10 cellular contexts compared by ENCODE assay signal in genomic region chr14:53126705-53127104, GRCh38. TPM values are rescaled to one million over a fixed set of nuclear protein-coding genes. Genes with fewer than 3 reads are reported as not detected.
DNase-seq lines count a peak whose midpoint lies in the region; ATAC-seq and TF ChIP-seq lines count a peak whose summit lies in the region.
"Had no signal": no experiment of that assay in that cellular context is flagged by ENCODE, and none has a peak within 500 bp of the region (broad histone marks: within the 10 kb centered on the region; RNA-seq: fewer than 3 reads in every experiment).

No MANE protein-coding gene starts in this region.

- no peak for TF ChIP-seq POLR2A in thyroid gland (IDR thresholded peaks at IDR 0.05)

- peak overlapping the region; percentile 63 to 82 (median 82) for H3K4me3 Mint-ChIP-seq in CD4-positive, CD25-positive, alpha-beta regulatory T cell
- peak overlapping the region; percentile 52 for H3K4me3 Mint-ChIP-seq in activated T-helper 2 cell treated with anti-CD3 and anti-CD28 coated beads, Interferon-gamma antibody, Interleukin-2, Interleukin-4, amounts not matched to agents 10 μg/mL and 5 μg/mL and 100 μg/mL, durations not matched to agents 14 hours and 24 hours and 36 hours (ENCODE audit: low read depth)
- H3K4me3 Mint-ChIP-seq in naive B cell = peak overlapping the region; percentile 59 to 92 (median 81)

- peak overlapping the region; percentile 68 to 95 (median 92) for H3K27ac Mint-ChIP-seq in CD4-positive, CD25-positive, alpha-beta regulatory T cell
- H3K27ac Mint-ChIP-seq in activated T-helper 2 cell treated with anti-CD3 and anti-CD28 coated beads, Interferon-gamma antibody, Interleukin-2, Interleukin-4, amounts not matched to agents 10 μg/mL and 5 μg/mL and 100 μg/mL, durations not matched to agents 14 hours and 24 hours and 36 hours = peak overlapping the region; percentile 43
- peak overlapping the region in 5 of 6 donors; percentile 88 to 98 (median 94) for H3K27ac Mint-ChIP-seq in naive B cell

- TF ChIP-seq CTCF in thyroid gland (IDR thresholded peaks at IDR 0.05) = no peak

- peaks cover 2% of the 10 kb centered on the region for H3K36me3 ChIP-seq in CD4-positive, CD25-positive, alpha-beta regulatory T cell (ENCODE audit: control insufficient read depth, insufficient read depth, low read length)
- no peaks in the 10 kb centered on the region for H3K36me3 ChIP-seq in thyroid gland

- H3K27ac ChIP-seq in CD4-positive, CD25-positive, alpha-beta regulatory T cell (ENCODE audit: insufficient read depth, low read length, poor library complexity, severe bottlenecking) = peak overlapping the region; percentile 75
- H3K27ac ChIP-seq in caudate nucleus (ENCODE audit: low read depth, low read length) (no peak overlapping the region), thyroid gland (no peak overlapping the region)

- 64 to 67% methylated on average over 6 of the region's 6 CpGs for WGBS in thyroid gland, 2 donors

- ATAC-seq in CD4-positive, CD25-positive, alpha-beta regulatory T cell (ENCODE audit: low read depth in 2 of 2) = peak; percentile 28 to 44
- ATAC-seq in GM21526 (IDR thresholded peaks at IDR 0.05; ENCODE audit: low FRiP score, unreplicated experiment) = peak; percentile 44
- ATAC-seq in naive B cell (ENCODE audit: low read depth in 2 of 2) = peak; percentile 71 to 73

- intact Hi-C loops in activated T-helper 2 cell treated with anti-CD3 and anti-CD28 coated beads, Interferon-gamma antibody, Interleukin-2, Interleukin-4, amounts not matched to agents 10 μg/mL and 5 μg/mL and 100 μg/mL, durations not matched to agents 14 hours and 24 hours and 36 hours (cut with micrococcal nuclease) = no loop called here
- intact Hi-C loops in thyroid gland (cut with DNase I) = no loop called here

- H3K4me1 ChIP-seq in CD4-positive, CD25-positive, alpha-beta regulatory T cell (ENCODE audit: control insufficient read depth, insufficient read depth, low read length, poor library complexity, severe bottlenecking) = peaks cover 17% of the 10 kb centered on the region
- no peaks in the 10 kb centered on the region for H3K4me1 ChIP-seq in thyroid gland

- peak in 1 of 3 donors; percentile 20 for DNase-seq in CD4-positive, CD25-positive, alpha-beta regulatory T cell
- no peak for DNase-seq in activated T-helper 2 cell treated with anti-CD3 and anti-CD28 coated beads, Interferon-gamma antibody, Interleukin-2, Interleukin-4, amounts not matched to agents 10 μg/mL and 5 μg/mL and 100 μg/mL, durations not matched to agents 14 hours and 24 hours and 36 hours (ENCODE audit: low spot score)
- DNase-seq in naive B cell (peak; percentile 44), caudate nucleus (lab: John Stamatoyannopoulos, UW) (no peak), Kasumi-1 (lab: John Stamatoyannopoulos, UW) (no peak), thyroid gland (no peak), NCI-H2107 treated with DMSO at 0.1 percent for 48 hours (lab: John Stamatoyannopoulos, UW; ENCODE audit: unreplicated experiment) (no peak)
- DNase-seq: NCI-H1092; stimulated activated CD8-positive, alpha-beta memory T cell treated with anti-CD3 and anti-CD28 coated beads, Interleukin-4, amount 100 ng/mL, for 48 hours had no signal

- peaks cover 0 to 1% (median 0%) of the 10 kb centered on the region in 7 donors for H3K9me3 Mint-ChIP-seq in CD4-positive, CD25-positive, alpha-beta regulatory T cell
- peaks cover 8% of the 10 kb centered on the region for H3K9me3 Mint-ChIP-seq in activated T-helper 2 cell treated with anti-CD3 and anti-CD28 coated beads, Interferon-gamma antibody, Interleukin-2, Interleukin-4, amounts not matched to agents 10 μg/mL and 5 μg/mL and 100 μg/mL, durations not matched to agents 14 hours and 24 hours and 36 hours
- H3K9me3 Mint-ChIP-seq in naive B cell = peaks cover 0 to 5% (median 0%) of the 10 kb centered on the region in 7 donors

- no peaks in the 10 kb centered on the region for H3K9me3 ChIP-seq in CD4-positive, CD25-positive, alpha-beta regulatory T cell (ENCODE audit: control insufficient read depth in 2 of 2, low read length in 2 of 2)
- no peaks in the 10 kb centered on the region for H3K9me3 ChIP-seq in thyroid gland

- no peaks in the 10 kb centered on the region for H3K27me3 ChIP-seq in CD4-positive, CD25-positive, alpha-beta regulatory T cell (ENCODE audit: control insufficient read depth, insufficient read depth, low read length)
- no peaks in the 10 kb centered on the region for H3K27me3 ChIP-seq in thyroid gland

- H3K27me3 Mint-ChIP-seq in CD4-positive, CD25-positive, alpha-beta regulatory T cell = no peaks in the 10 kb centered on the region
- H3K27me3 Mint-ChIP-seq in activated T-helper 2 cell treated with anti-CD3 and anti-CD28 coated beads, Interferon-gamma antibody, Interleukin-2, Interleukin-4, amounts not matched to agents 10 μg/mL and 5 μg/mL and 100 μg/mL, durations not matched to agents 14 hours and 24 hours and 36 hours (ENCODE audit: low read depth) = no peaks in the 10 kb centered on the region
- no peaks in the 10 kb centered on the region for H3K27me3 Mint-ChIP-seq in naive B cell

- H3K4me1 Mint-ChIP-seq in CD4-positive, CD25-positive, alpha-beta regulatory T cell = peaks cover 14 to 35% (median 20%) of the 10 kb centered on the region in 4 donors
- peaks cover 20% of the 10 kb centered on the region for H3K4me1 Mint-ChIP-seq in activated T-helper 2 cell treated with anti-CD3 and anti-CD28 coated beads, Interferon-gamma antibody, Interleukin-2, Interleukin-4, amounts not matched to agents 10 μg/mL and 5 μg/mL and 100 μg/mL, durations not matched to agents 14 hours and 24 hours and 36 hours (ENCODE audit: low read depth)
- H3K4me1 Mint-ChIP-seq in naive B cell = peaks cover 14 to 45% (median 20%) of the 10 kb centered on the region in 3 donors

- H3K4me3 ChIP-seq in CD4-positive, CD25-positive, alpha-beta regulatory T cell (ENCODE audit: low read depth, low read length) = peak overlapping the region; percentile 86
- no peak overlapping the region for H3K4me3 ChIP-seq in thyroid gland (replicated peaks in 1 of 3)

- peaks cover 7% of the 10 kb centered on the region for H3K36me3 Mint-ChIP-seq in CD4-positive, CD25-positive, alpha-beta regulatory T cell
- H3K36me3 Mint-ChIP-seq in activated T-helper 2 cell treated with anti-CD3 and anti-CD28 coated beads, Interferon-gamma antibody, Interleukin-2, Interleukin-4, amounts not matched to agents 10 μg/mL and 5 μg/mL and 100 μg/mL, durations not matched to agents 14 hours and 24 hours and 36 hours (ENCODE audit: low read depth) = peaks cover 24% of the 10 kb centered on the region
- H3K36me3 Mint-ChIP-seq in naive B cell = peaks cover 0 to 6% of the 10 kb centered on the region in 2 donors

RNA-seq across cellular contexts. Expression of gene DDHD1, which starts 26.4 kb away (rescaled TPM):
- 81.7 TPM for total RNA-seq in CD4-positive, CD25-positive, alpha-beta regulatory T cell
- 10 to 100 TPM in 2 of 4 donors, 1 to 10 TPM in 2; 8.3 to 11.4 (median 10.0) TPM for polyA plus RNA-seq in CD4-positive, CD25-positive, alpha-beta regulatory T cell
- total RNA-seq in activated T-helper 2 cell treated with anti-CD3 and anti-CD28 coated beads, Interferon-gamma antibody, Interleukin-2, Interleukin-4, amounts not matched to agents 10 μg/mL and 5 μg/mL and 100 μg/mL, durations not matched to agents 14 hours and 24 hours and 36 hours = 53.7 and 54.6 TPM in 2 replicates
- 10 to 100 TPM in 3 of 6 donors, 1 to 10 TPM in 3; 3.5 to 13.7 (median 10.2) TPM for polyA plus RNA-seq in naive B cell (ENCODE audit: low read depth in 6 of 6)
- total RNA-seq in thyroid gland = 10 to 100 TPM; 17.1 to 34.6 (median 18.5) TPM

Comparison
In these comparisons a context has a peak if more than half of its experiments do, and no peak if none do; other contexts are left out.
1. H3K27ac Mint-ChIP-seq: peak in every context shown above with its lines; median percentile 94 in naive B cell; 92 in CD4-positive, CD25-positive, alpha-beta regulatory T cell; 43 in activated T-helper 2 cell treated with anti-CD3 and anti-CD28 coated beads, Interferon-gamma antibody, Interleukin-2, Interleukin-4, amounts not matched to agents 10 μg/mL and 5 μg/mL and 100 μg/mL, durations not matched to agents 14 hours and 24 hours and 36 hours.